In genomic region chr4:184201179-184201578, GRCh38 we compare ENCODE assay signal across 15 cellular contexts. TPM values are rescaled to one million over a fixed set of nuclear protein-coding genes. Genes with fewer than 3 reads are reported as not detected.
A peak's percentile ranks its signal among the peaks of the same experiment; 100 is the strongest.
DNase-seq lines count a peak whose midpoint lies in the region; ATAC-seq and TF ChIP-seq lines count a peak whose summit lies in the region.
"Had no signal": no experiment of that assay in that cellular context is flagged by ENCODE, and none has a peak within 500 bp of the region (broad histone marks: within the 10 kb centered on the region; RNA-seq: fewer than 3 reads in every experiment).

No MANE protein-coding gene starts in this region.

- 35 to 55% methylated on average over 6 to 7 of the region's 7 CpGs for WGBS in body of pancreas, 2 donors

- H3K4me1 ChIP-seq in body of pancreas (no peaks in the 10 kb centered on the region), neural progenitor cell (peaks cover 9% of the 10 kb centered on the region)
- H3K4me1 ChIP-seq in CD8-positive, alpha-beta T cell (ENCODE audit: insufficient read depth, low read length) = no peaks in the 10 kb centered on the region

- H4K20me1 ChIP-seq in neural progenitor cell (ENCODE audit: low read depth) = no peaks in the 10 kb centered on the region

- H3K27me3 ChIP-seq in body of pancreas (no peaks in the 10 kb centered on the region), neural progenitor cell (no peaks in the 10 kb centered on the region)
- no peaks in the 10 kb centered on the region for H3K27me3 ChIP-seq in CD8-positive, alpha-beta T cell (ENCODE audit: insufficient read depth, low read length)

- peak; percentile 47 for ATAC-seq in body of pancreas
- no peak for ATAC-seq in CD8-positive, alpha-beta T cell
- no peak for ATAC-seq in HG03175 (IDR thresholded peaks at IDR 0.05; ENCODE audit: unreplicated experiment)

- no peak overlapping the region for H3K27ac Mint-ChIP-seq in neural progenitor cell
- peak overlapping the region; percentile 40 for H3K27ac Mint-ChIP-seq in type B pancreatic cell
- H3K27ac Mint-ChIP-seq in CD8-positive, alpha-beta T cell = no peak overlapping the region
- H3K27ac Mint-ChIP-seq: CD8-positive, alpha-beta memory T cell had no signal

- CTCF ChIA-PET in CD8-positive, alpha-beta T cell (lab: Charles Lee) = no interaction called here

- H3K4me1 Mint-ChIP-seq in neural progenitor cell (peaks cover 35% of the 10 kb centered on the region), type B pancreatic cell (ENCODE audit: unreplicated experiment) (peaks cover 36% of the 10 kb centered on the region)
- no peaks in the 10 kb centered on the region for H3K4me1 Mint-ChIP-seq in CD8-positive, alpha-beta T cell (ENCODE audit: low read depth)
- H3K4me1 Mint-ChIP-seq: CD14-positive monocyte; CD8-positive, alpha-beta memory T cell had no signal

- H3K4me3 ChIP-seq in body of pancreas (no peak overlapping the region), neural progenitor cell (no peak overlapping the region)
- H3K4me3 ChIP-seq in CD8-positive, alpha-beta T cell (ENCODE audit: low read depth, low read length) = no peak overlapping the region

- H2AFZ ChIP-seq in neural progenitor cell (replicated peaks) = no peak overlapping the region

- POLR2A ChIA-PET in CD8-positive, alpha-beta T cell (lab: Charles Lee) = no interaction called here

- H3K4me3 Mint-ChIP-seq in neural progenitor cell (no peak overlapping the region), type B pancreatic cell (no peak overlapping the region)
- no peak overlapping the region for H3K4me3 Mint-ChIP-seq in CD8-positive, alpha-beta T cell
- H3K4me3 Mint-ChIP-seq: CD14-positive monocyte; CD8-positive, alpha-beta memory T cell had no signal

- H3K9me3 ChIP-seq in body of pancreas (no peaks in the 10 kb centered on the region), neural progenitor cell (ENCODE audit: low read depth) (no peaks in the 10 kb centered on the region)
- H3K9me3 ChIP-seq in CD8-positive, alpha-beta T cell (ENCODE audit: low read length) = no peaks in the 10 kb centered on the region

- H3K36me3 Mint-ChIP-seq in neural progenitor cell (no peaks in the 10 kb centered on the region), type B pancreatic cell (no peaks in the 10 kb centered on the region)
- no peaks in the 10 kb centered on the region for H3K36me3 Mint-ChIP-seq in CD8-positive, alpha-beta T cell
- H3K36me3 Mint-ChIP-seq: CD14-positive monocyte; CD8-positive, alpha-beta memory T cell had no signal

- no peak overlapping the region for H3K27ac ChIP-seq in body of pancreas
- H3K27ac ChIP-seq in neural progenitor cell = no peak overlapping the region
- no peak overlapping the region for H3K27ac ChIP-seq in CD8-positive, alpha-beta T cell (ENCODE audit: low read depth, low read length)
- H3K27ac ChIP-seq: 22Rv1 had no signal

- no peak overlapping the region for H3K9ac ChIP-seq in neural progenitor cell

- peak overlapping the region; percentile 13 for H3K4me2 ChIP-seq in neural progenitor cell

- TF ChIP-seq POLR2A in body of pancreas (IDR thresholded peaks at IDR 0.05) = no peak

- peaks cover 6% of the 10 kb centered on the region for H3K9me3 Mint-ChIP-seq in neural progenitor cell
- no peaks in the 10 kb centered on the region for H3K9me3 Mint-ChIP-seq in type B pancreatic cell
- H3K9me3 Mint-ChIP-seq in CD8-positive, alpha-beta T cell = no peaks in the 10 kb centered on the region

- H3K36me3 ChIP-seq in body of pancreas (replicated peaks in 1 of 2; ENCODE audit: insufficient read depth in 1 of 2, low read depth in 2 of 2) (no peaks in the 10 kb centered on the region), neural progenitor cell (no peaks in the 10 kb centered on the region)
- no peaks in the 10 kb centered on the region for H3K36me3 ChIP-seq in CD8-positive, alpha-beta T cell (ENCODE audit: insufficient read depth, low read length)

- no peaks in the 10 kb centered on the region for H3F3A ChIP-seq in neural progenitor cell (ENCODE audit: low read depth)

- TF ChIP-seq CTCF in body of pancreas (IDR thresholded peaks at IDR 0.05) = no peak
- no peak for TF ChIP-seq CTCF in neural progenitor cell (IDR thresholded peaks at IDR 0.05)
- TF ChIP-seq CTCF in type B pancreatic cell (conservative IDR thresholded peaks at IDR 0.05) = no peak
- no peak for TF ChIP-seq CTCF in CD8-positive, alpha-beta T cell (IDR thresholded peaks at IDR 0.05)

- H3K79me2 ChIP-seq in neural progenitor cell (ENCODE audit: low read depth) = no peaks in the 10 kb centered on the region

- intact Hi-C loops in body of pancreas (cut with DNase I) = no loop called here
- intact Hi-C loops in CD8-positive, alpha-beta T cell (cut with DNase I, micrococcal nuclease) = no loop called here

- H3K27me3 Mint-ChIP-seq in neural progenitor cell (ENCODE audit: insufficient read depth, low read depth) (peaks cover 6% of the 10 kb centered on the region), type B pancreatic cell (no peaks in the 10 kb centered on the region)
- peaks cover 11% of the 10 kb centered on the region for H3K27me3 Mint-ChIP-seq in CD8-positive, alpha-beta T cell (ENCODE audit: low read depth)

- peak; percentile 36 for DNase-seq in NCI-H748 (lab: John Stamatoyannopoulos, UW; ENCODE audit: unreplicated experiment)
- no peak for DNase-seq in NCI-H748 treated with DMSO at 0.1 percent for 48 hours (lab: John Stamatoyannopoulos, UW)
- DNase-seq in body of pancreas = peak in 3 of 4 donors; percentile 17 to 19 (median 18)
- no peak for DNase-seq in neural progenitor cell (ENCODE audit: low spot score)
- no peak for DNase-seq in type B pancreatic cell (ENCODE audit: extremely low spot score, unreplicated experiment)
- DNase-seq in GOT3 (lab: John Stamatoyannopoulos, UW) = no peak
- no peak for DNase-seq in CD8-positive, alpha-beta T cell
- DNase-seq: CD8-positive, alpha-beta memory T cell; DMS53; GF-D8 had no signal

RNA-seq across cellular contexts. Expression of gene ENPP6, which starts 16.5 kb away (rescaled TPM):
- total RNA-seq in body of pancreas (not detected), neural progenitor cell (ENCODE audit: low replicate concordance) (not detected in 2 replicates), type B pancreatic cell (ENCODE audit: low replicate concordance) (0.51 TPM in 1 of 2 replicates, not detected in the other)
- not detected for total RNA-seq in CD8-positive, alpha-beta T cell
- total RNA-seq: A673, HT1080 had no signal

Comparison
In these comparisons a context has a peak if more than half of its experiments do, and no peak if none do; other contexts are left out.
1. DNase-seq: peak in NCI-H748 (single experiment) and body of pancreas (3 of 4); none in NCI-H748 treated with DMSO at 0.1 percent for 48 hours (single experiment), neural progenitor cell (single experiment), type B pancreatic cell (single experiment), GOT3 (single experiment) and CD8-positive, alpha-beta T cell (0 of 7).